38 cellular contexts compared by ENCODE assay signal in genomic region chr10:126685756-126686155, GRCh38. TPM values are rescaled to one million over a fixed set of nuclear protein-coding genes. Genes with fewer than 3 reads are reported as not detected.
"Had no signal": no experiment of that assay in that cellular context is flagged by ENCODE, and none has a peak within 500 bp of the region (broad histone marks: within the 10 kb centered on the region; RNA-seq: fewer than 3 reads in every experiment).

No MANE protein-coding gene starts in this region.

- H3K4me1 ChIP-seq: adrenal gland had no signal

- H3K27me3 ChIP-seq: adrenal gland, cardiac muscle cell had no signal

- H3K27ac ChIP-seq: adrenal gland, cardiac muscle cell, VCaP had no signal

- H3K36me3 Mint-ChIP-seq: activated naive CD4-positive, alpha-beta T cell treated with anti-CD3 and anti-CD28 coated beads, Interleukin-2, amount 50 U/mL, for 72 hours; activated naive CD8-positive, alpha-beta T cell treated with anti-CD3 and anti-CD28 coated beads for 36 hours; brain had no signal

- H3K27ac Mint-ChIP-seq: activated B cell treated with CpG ODN at 0.5 μM for 24 hours; activated CD4-positive, alpha-beta memory T cell treated with anti-CD3 and anti-CD28 coated beads, Interleukin-2, amount 10 ng/mL, durations not matched to agents 7 days and 5 days; activated CD4-positive, alpha-beta T cell treated with anti-CD3 and anti-CD28 coated beads, Interleukin-2, amount 10 ng/mL, durations not matched to agents 24 days and 14 days; activated naive CD4-positive, alpha-beta T cell treated with anti-CD3 and anti-CD28 coated beads for 36 hours; activated naive CD4-positive, alpha-beta T cell treated with anti-CD3 and anti-CD28 coated beads, Interleukin-2, amount 50 U/mL, for 72 hours; activated naive CD8-positive, alpha-beta T cell treated with anti-CD3 and anti-CD28 coated beads for 36 hours; activated T-cell treated with anti-CD3 and anti-CD28 coated beads, Interleukin-2, amount 50 U/mL, for 72 hours; activated T-helper 1 cell treated with anti-CD3 and anti-CD28 coated beads, Interleukin-12 subunit alpha, Interleukin-12 subunit beta, Interleukin-2, Interleukin-4 antibody, amounts not matched to agents 30 ng/mL and 10 ng/mL and 1 ng/mL, durations not matched to agents 14 hours and 24 hours and 36 hours; activated T-helper 17 cell treated with anti-CD3 and anti-CD28 coated beads, Interleukin-2, amount 50 U/mL, for 72 hours; brain; T-helper 1 cell treated with Interleukin-12 subunit alpha and Interleukin-12 subunit beta and Interleukin-4 antibody, amounts not matched to agents 30 μg/mL and 1 μg/mL, for 36 hours; T-helper 2 cell treated with Interferon-gamma antibody and Interleukin-4, amounts not matched to agents 5 μg/mL and 100 μg/mL, for 36 hours had no signal

- H3K4me3 ChIP-seq: adrenal gland, cardiac muscle cell had no signal

- H3K4me1 Mint-ChIP-seq: activated B cell treated with CpG ODN at 0.5 μM for 24 hours; activated CD4-positive, alpha-beta memory T cell treated with anti-CD3 and anti-CD28 coated beads, Interleukin-2, amount 10 ng/mL, durations not matched to agents 7 days and 5 days; activated CD4-positive, alpha-beta T cell treated with anti-CD3 and anti-CD28 coated beads, Interleukin-2, amount 10 ng/mL, durations not matched to agents 24 days and 14 days; activated naive CD8-positive, alpha-beta T cell treated with anti-CD3 and anti-CD28 coated beads for 36 hours; activated T-helper 17 cell treated with anti-CD3 and anti-CD28 coated beads, Interleukin-2, amount 50 U/mL, for 72 hours; central memory CD8-positive, alpha-beta T cell had no signal

- H3K9me3 Mint-ChIP-seq: activated naive CD8-positive, alpha-beta T cell treated with anti-CD3 and anti-CD28 coated beads for 36 hours; activated T-cell treated with anti-CD3 and anti-CD28 coated beads, Interleukin-2, amount 50 U/mL, for 4 hours; T-helper 1 cell treated with Interleukin-12 subunit alpha and Interleukin-12 subunit beta and Interleukin-4 antibody, amounts not matched to agents 30 μg/mL and 1 μg/mL, for 36 hours had no signal

- H3K27me3 Mint-ChIP-seq: activated B cell treated with CpG ODN at 0.5 μM for 24 hours; activated CD4-positive, alpha-beta memory T cell treated with anti-CD3 and anti-CD28 coated beads, Interleukin-2, amount 10 ng/mL, durations not matched to agents 7 days and 5 days; activated CD4-positive, alpha-beta T cell treated with anti-CD3 and anti-CD28 coated beads, Interleukin-2, amount 10 ng/mL, durations not matched to agents 24 days and 14 days; activated naive CD8-positive, alpha-beta T cell treated with anti-CD3 and anti-CD28 coated beads for 36 hours; activated T-helper 17 cell treated with anti-CD3 and anti-CD28 coated beads, Interleukin-2, amount 50 U/mL, for 72 hours; central memory CD8-positive, alpha-beta T cell had no signal

- DNase-seq: activated B cell treated with CpG ODN at 0.5 μM for 24 hours; activated CD4-positive, alpha-beta memory T cell treated with anti-CD3 and anti-CD28 coated beads, Interleukin-2, amount 10 ng/mL, durations not matched to agents 7 days and 5 days; activated CD4-positive, alpha-beta T cell treated with anti-CD3 and anti-CD28 coated beads for 4 hours; activated CD4-positive, alpha-beta T cell treated with anti-CD3 and anti-CD28 coated beads, Interleukin-2, amount 10 ng/mL, durations not matched to agents 24 days and 14 days; activated CD4-positive, alpha-beta T cell treated with anti-CD3 and anti-CD28 coated beads, Interleukin-2, amount 50 U/mL, for 1 hour; activated CD4-positive, alpha-beta T cell treated with anti-CD3 and anti-CD28 coated beads, Interleukin-2, amount 50 U/mL, for 4 hours; activated CD4-positive, CD25-positive, alpha-beta regulatory T cell treated with anti-CD3 and anti-CD28 coated beads, Interleukin-2, amount 50 U/mL, for 72 hours; activated CD8-positive, alpha-beta memory T cell treated with anti-CD3 and anti-CD28 coated beads, Interleukin-2, amount 50 U/mL, for 4 hours; activated effector memory CD4-positive, alpha-beta T cell treated with anti-CD3 and anti-CD28 coated beads, Interleukin-2, amount 50 U/mL, for 16 hours; activated gamma-delta T cell treated with Interleukin-2 at 50 U/mL for 16 hours; activated naive CD4-positive, alpha-beta T cell; activated naive CD4-positive, alpha-beta T cell treated with anti-CD3 and anti-CD28 coated beads for 36 hours; activated naive CD4-positive, alpha-beta T cell treated with anti-CD3 and anti-CD28 coated beads, Interleukin-2, amount 50 U/mL, for 16 hours; activated naive CD8-positive, alpha-beta T cell treated with anti-CD3 and anti-CD28 coated beads for 36 hours; activated T-cell treated with anti-CD3 and anti-CD28 coated beads for 4 hours; activated T-cell treated with anti-CD3 and anti-CD28 coated beads, Interleukin-2, amount 50 U/mL, for 1 hour; activated T-cell treated with anti-CD3 and anti-CD28 coated beads, Interleukin-2, amount 50 U/mL, for 4 hours; activated T-cell treated with anti-CD3 and anti-CD28 coated beads, Interleukin-2, amount 50 U/mL, for 72 hours; adrenal gland; amniotic stem cell; aorta; caudate nucleus; cerebellar nuclear complex; SW 1271; T-helper 1 cell; T-helper 2 cell; T-helper 9 cell had no signal

- H3K9me3 ChIP-seq: adrenal gland had no signal

- H3K36me3 ChIP-seq: adrenal gland, cardiac muscle cell had no signal

- ATAC-seq: activated naive CD4-positive, alpha-beta T cell treated with anti-CD3 and anti-CD28 coated beads, Interleukin-2, amount 50 U/mL, for 72 hours; activated T-cell treated with anti-CD3 and anti-CD28 coated beads, Interleukin-2, amount 50 U/mL, for 72 hours; activated T-helper 17 cell treated with anti-CD3 and anti-CD28 coated beads, Interleukin-2, amount 50 U/mL, for 72 hours had no signal

- H3K4me3 Mint-ChIP-seq: activated B cell treated with CpG ODN at 0.5 μM for 24 hours; activated CD4-positive, alpha-beta memory T cell treated with anti-CD3 and anti-CD28 coated beads, Interleukin-2, amount 10 ng/mL, durations not matched to agents 7 days and 5 days; activated CD4-positive, alpha-beta T cell treated with anti-CD3 and anti-CD28 coated beads, Interleukin-2, amount 10 ng/mL, durations not matched to agents 24 days and 14 days; activated naive CD4-positive, alpha-beta T cell treated with anti-CD3 and anti-CD28 coated beads for 36 hours; activated naive CD8-positive, alpha-beta T cell treated with anti-CD3 and anti-CD28 coated beads for 36 hours; activated T-cell treated with anti-CD3 and anti-CD28 coated beads, Interleukin-2, amount 50 U/mL, for 4 hours; activated T-cell treated with anti-CD3 and anti-CD28 coated beads, Interleukin-2, amount 50 U/mL, for 72 hours; activated T-helper 1 cell treated with anti-CD3 and anti-CD28 coated beads, Interleukin-12 subunit alpha, Interleukin-12 subunit beta, Interleukin-2, Interleukin-4 antibody, amounts not matched to agents 30 ng/mL and 10 ng/mL and 1 ng/mL, durations not matched to agents 14 hours and 24 hours and 36 hours; activated T-helper 17 cell treated with anti-CD3 and anti-CD28 coated beads, Interleukin-2, amount 50 U/mL, for 72 hours; brain; central memory CD8-positive, alpha-beta T cell; T-helper 1 cell treated with Interleukin-12 subunit alpha and Interleukin-12 subunit beta and Interleukin-4 antibody, amounts not matched to agents 30 μg/mL and 1 μg/mL, for 36 hours; T-helper 2 cell treated with Interferon-gamma antibody and Interleukin-4, amounts not matched to agents 5 μg/mL and 100 μg/mL, for 36 hours had no signal

RNA-seq across cellular contexts. Expression of gene C10orf90, which starts 15.3 kb away (rescaled TPM):
- total RNA-seq: activated B cell treated with CpG ODN at 0.5 μM for 24 hours; activated CD4-positive, alpha-beta memory T cell treated with anti-CD3 and anti-CD28 coated beads, Interleukin-2, amount 10 ng/mL, durations not matched to agents 7 days and 5 days; activated CD4-positive, alpha-beta T cell treated with anti-CD3 and anti-CD28 coated beads, Interleukin-2, amount 10 ng/mL, durations not matched to agents 24 days and 14 days; activated CD8-positive, alpha-beta memory T cell treated with anti-CD3 and anti-CD28 coated beads for 36 hours; activated naive CD4-positive, alpha-beta T cell treated with anti-CD3 and anti-CD28 coated beads for 36 hours; activated naive CD4-positive, alpha-beta T cell treated with anti-CD3 and anti-CD28 coated beads, Interleukin-2, amount 50 U/mL, for 72 hours; activated naive CD8-positive, alpha-beta T cell treated with anti-CD3 and anti-CD28 coated beads for 36 hours; activated T-cell treated with anti-CD3 and anti-CD28 coated beads, Interleukin-2, amount 50 U/mL, for 4 hours; activated T-cell treated with anti-CD3 and anti-CD28 coated beads, Interleukin-2, amount 50 U/mL, for 72 hours; activated T-helper 1 cell treated with anti-CD3 and anti-CD28 coated beads, Interleukin-12 subunit alpha, Interleukin-12 subunit beta, Interleukin-2, Interleukin-4 antibody, amounts not matched to agents 30 ng/mL and 10 ng/mL and 1 ng/mL, durations not matched to agents 14 hours and 24 hours and 36 hours; aorta; bronchial epithelial cell; cardiac muscle cell had no signal
- polyA plus RNA-seq: aorta, cardiac muscle cell had no signal
